In genomic region chr6:90297124-90297865, GRCh38 we compare ENCODE assay signal across 8 cellular contexts. TPM values are rescaled to one million over a fixed set of nuclear protein-coding genes. Genes with fewer than 3 reads are reported as not detected.
DNase-seq lines count a peak whose midpoint lies in the region; ATAC-seq and TF ChIP-seq lines count a peak whose summit lies in the region.

No MANE protein-coding gene starts in this region.

- intact Hi-C loops in dorsolateral prefrontal cortex (cut with DNase I) = loop anchor here (2.0 to 10.0 kb wide), 11 partner anchors 95 to 356 kb away; no protein-coding TSS in a partner anchor

- peaks cover 29% of the 10 kb centered on the region for H3K79me2 ChIP-seq in MM.1S (ENCODE audit: low read length)

- no peak for ATAC-seq in natural killer cell treated with Interleukin-12 subunit alpha and Interleukin-12 subunit beta and Interleukin-15 and Interleukin-18, amount 100 ng/mL, for 72 hours

- DNase-seq in MM.1S (no peak), dorsolateral prefrontal cortex (peak in 2 of 10 donors; percentile 28 to 59), UCSD-AML1 (lab: John Stamatoyannopoulos, UW; ENCODE audit: unreplicated experiment) (no peak), LoVo (ENCODE audit: low spot score) (no peak), SHP77 (lab: John Stamatoyannopoulos, UW) (no peak), NCI-H524 treated with DMSO at 0.1 percent for 48 hours (lab: John Stamatoyannopoulos, UW) (no peak)
- no peak for DNase-seq in natural killer cell treated with Interleukin-12 subunit alpha and Interleukin-12 subunit beta and Interleukin-15 and Interleukin-18, amount 100 ng/mL, for 72 hours (ENCODE audit: low spot score)

- H3K9ac ChIP-seq in BLaER1 treated with 17β-estradiol and CSF1 and Interleukin-3, amounts not matched to agents 10 nM and 100 nM = peak overlapping the region in 10 of 11 experiments; percentile 61 to 85 (median 80); a peak in 20 of 22 replicates
- H3K9ac ChIP-seq in MM.1S (ENCODE audit: low read length) = peak overlapping the region; percentile 56; the same call in 1 of the 2 replicates

- TF ChIP-seq CTCF in MM.1S (IDR thresholded peaks at IDR 0.05; ENCODE audit: low read length) = no peak
- TF ChIP-seq CTCF in dorsolateral prefrontal cortex (IDR thresholded peaks at IDR 0.05 in 54 of 56, conservative IDR thresholded peaks at IDR 0.05 in 2 of 56; ENCODE audit: low read depth in 1 of 56, partially characterized antibody in 56 of 56) = peak in 4 of 56 donors; percentile 1 to 26 (median 6)

- H3K27ac Mint-ChIP-seq in natural killer cell treated with Interleukin-12 subunit alpha and Interleukin-12 subunit beta and Interleukin-15 and Interleukin-18, amount 100 ng/mL, for 72 hours = no peak overlapping the region

- peaks cover 32 to 61% of the 10 kb centered on the region in 2 donors for H3K27me3 Mint-ChIP-seq in natural killer cell treated with Interleukin-12 subunit alpha and Interleukin-12 subunit beta and Interleukin-15 and Interleukin-18, amount 100 ng/mL, for 72 hours

- peak overlapping the region; percentile 61 to 84 (median 72) for H3K4me3 ChIP-seq in BLaER1 treated with 17β-estradiol and CSF1 and Interleukin-3, amounts not matched to agents 10 nM and 100 nM
- H3K4me3 ChIP-seq in MM.1S (ENCODE audit: low read length) (peak overlapping the region; percentile 57), dorsolateral prefrontal cortex (peak overlapping the region; percentile 36 to 89 (median 78))

- peaks cover 11 to 13% of the 10 kb centered on the region in 2 donors for H3K4me1 Mint-ChIP-seq in natural killer cell treated with Interleukin-12 subunit alpha and Interleukin-12 subunit beta and Interleukin-15 and Interleukin-18, amount 100 ng/mL, for 72 hours (ENCODE audit: low read depth in 2 of 2)

- H4K20me1 ChIP-seq in BLaER1 treated with 17β-estradiol and CSF1 and Interleukin-3, amounts not matched to agents 10 nM and 100 nM = no peaks in the 10 kb centered on the region; a peak in 2 of 22 replicates
- no peaks in the 10 kb centered on the region for H4K20me1 ChIP-seq in MM.1S (ENCODE audit: insufficient read depth, low read length)

- H3K36me3 Mint-ChIP-seq in natural killer cell treated with Interleukin-12 subunit alpha and Interleukin-12 subunit beta and Interleukin-15 and Interleukin-18, amount 100 ng/mL, for 72 hours = no peaks in the 10 kb centered on the region

- peak overlapping the region; percentile 69 for H2AFZ ChIP-seq in MM.1S (ENCODE audit: low read length)

- H3K4me2 ChIP-seq in BLaER1 treated with 17β-estradiol and CSF1 and Interleukin-3, amounts not matched to agents 10 nM and 100 nM = peak overlapping the region; percentile 61 to 83 (median 73); a peak in 21 of 22 replicates
- peak overlapping the region; percentile 64 for H3K4me2 ChIP-seq in MM.1S (ENCODE audit: low read depth, low read length)

- no peaks in the 10 kb centered on the region for H3K9me3 Mint-ChIP-seq in natural killer cell treated with Interleukin-12 subunit alpha and Interleukin-12 subunit beta and Interleukin-15 and Interleukin-18, amount 100 ng/mL, for 72 hours

- H3F3A ChIP-seq in MM.1S (ENCODE audit: insufficient read depth, low read length) = peaks cover 11% of the 10 kb centered on the region

- H3K4me3 Mint-ChIP-seq in natural killer cell treated with Interleukin-12 subunit alpha and Interleukin-12 subunit beta and Interleukin-15 and Interleukin-18, amount 100 ng/mL, for 72 hours = peak overlapping the region; percentile 87

- H3K4me1 ChIP-seq in BLaER1 treated with 17β-estradiol and CSF1 and Interleukin-3, amounts not matched to agents 10 nM and 100 nM = peaks cover 5 to 37% (median 28%) of the 10 kb centered on the region in 10 experiments; a peak in 19 of 20 replicates
- H3K4me1 ChIP-seq in MM.1S (ENCODE audit: low read length) = 0 out of 2 replicates have a peak, but pooled peaks cover 3% of the 10 kb centered on the region

- H3K36me3 ChIP-seq in BLaER1 treated with 17β-estradiol and CSF1 and Interleukin-3, amounts not matched to agents 10 nM and 100 nM = no peaks in the 10 kb centered on the region
- H3K36me3 ChIP-seq in MM.1S (replicated peaks; ENCODE audit: insufficient read depth, low read length) = no peaks in the 10 kb centered on the region

- peak overlapping the region in 10 of 11 experiments; percentile 54 to 79 (median 76); a peak in 20 of 22 replicates for H3K27ac ChIP-seq in BLaER1 treated with 17β-estradiol and CSF1 and Interleukin-3, amounts not matched to agents 10 nM and 100 nM
- H3K27ac ChIP-seq in MM.1S (ENCODE audit: low read length) (no peak overlapping the region), dorsolateral prefrontal cortex (peak overlapping the region; percentile 7 to 97 (median 94))

- H3K9me3 ChIP-seq in BLaER1 treated with 17β-estradiol and CSF1 and Interleukin-3, amounts not matched to agents 10 nM and 100 nM (replicated peaks in 1 of 11) = no peaks in the 10 kb centered on the region
- H3K9me3 ChIP-seq in MM.1S (replicated peaks; ENCODE audit: insufficient read depth, low read length) = no peaks in the 10 kb centered on the region

- H3K27me3 ChIP-seq in BLaER1 treated with 17β-estradiol and CSF1 and Interleukin-3, amounts not matched to agents 10 nM and 100 nM = no peaks in the 10 kb centered on the region
- H3K27me3 ChIP-seq in MM.1S (replicated peaks; ENCODE audit: insufficient read depth, low read length) (no peaks in the 10 kb centered on the region), dorsolateral prefrontal cortex (no peaks in the 10 kb centered on the region)

- no peaks in the 10 kb centered on the region for H3K9me2 ChIP-seq in MM.1S (replicated peaks; ENCODE audit: insufficient read depth, low read length)

RNA-seq across cellular contexts. Expression of gene BACH2, which starts 0.7 kb away (rescaled TPM):
- total RNA-seq in dorsolateral prefrontal cortex = 10 to 100 TPM in 116 of 120 experiments, 1 to 10 TPM in 4; 6.8 to 31.2 (median 16.9) TPM
- total RNA-seq in natural killer cell treated with Interleukin-12 subunit alpha and Interleukin-12 subunit beta and Interleukin-15 and Interleukin-18, amount 100 ng/mL, for 72 hours = 1 to 10 TPM; 3.1 to 5.8 TPM
